In genomic region chr1:156608981-156609380, GRCh38 we compare ENCODE assay signal across 1 cellular context.
TF ChIP-seq lines count a peak whose summit lies in the region.

No MANE protein-coding gene starts in this region.

TF ChIP-seq in IMR-90, 13 proteins besides CTCF, POLR2A, EP300 and RAD21 (continued from another document):
- TF ChIP-seq ELK1 (IDR thresholded peaks at IDR 0.05; ENCODE audit: borderline replicate concordance, low read depth, low read length) (no peak), MAFK (IDR thresholded peaks at IDR 0.05; ENCODE audit: low read depth, low read length) (no peak), SMC3 (IDR thresholded peaks at IDR 0.05; ENCODE audit: low read depth, low read length) (peak; percentile 62; the same call in 1 of the 2 replicates)
